In genomic region chr12:127640181-127640886, GRCh38 we compare ENCODE assay signal across 2 cellular contexts.
TF ChIP-seq lines count a peak whose summit lies in the region.

No MANE protein-coding gene starts in this region.

TF ChIP-seq in IMR-90, 13 proteins besides CTCF, POLR2A, EP300 and RAD21 (continued from another document):
- no peak for TF ChIP-seq FOS (IDR thresholded peaks at IDR 0.05; ENCODE audit: low read depth, low read length)
TF ChIP-seq in IMR-90: peak in this region for 2.

TF ChIP-seq in K562, 482 proteins besides CTCF, POLR2A, EP300 and RAD21 (continued from another document):
- TF ChIP-seq MAZ (CRISPR knock-in tag; conservative IDR thresholded peaks at IDR 0.05 in 1 of 2, IDR thresholded peaks at IDR 0.05 in 1 of 2) (no peak), NFRKB (IDR thresholded peaks at IDR 0.05; ENCODE audit: low read depth) (no peak)
